Comparison of ENCODE assay signal across 8 cellular contexts in genomic region chr9:63816742-63817621, GRCh38.
DNase-seq lines count a peak whose midpoint lies in the region; ATAC-seq and TF ChIP-seq lines count a peak whose summit lies in the region.

No MANE protein-coding gene starts in this region.

- TF ChIP-seq CTCF in endodermal cell (conservative IDR thresholded peaks at IDR 0.05) (no peak), mesothelial cell of epicardium (IDR thresholded peaks at IDR 0.05; ENCODE audit: unreplicated experiment) (no peak)

- H3K27me3 Mint-ChIP-seq in activated CD4-positive, alpha-beta memory T cell treated with anti-CD3 and anti-CD28 coated beads, Interleukin-2, amount 10 ng/mL, durations not matched to agents 7 days and 5 days: peaks cover 16% of the 10 kb centered on the region
- H3K27me3 Mint-ChIP-seq in endodermal cell (ENCODE audit: insufficient read depth): peaks cover 32% of the 10 kb centered on the region
- H3K27me3 Mint-ChIP-seq in mesothelial cell of epicardium (ENCODE audit: low read depth): peaks cover 27% of the 10 kb centered on the region

- ATAC-seq in HG03378 (IDR thresholded peaks at IDR 0.05; ENCODE audit: unreplicated experiment): peak; percentile 63

- no peak overlapping the region for H3K27ac ChIP-seq in endodermal cell (ENCODE audit: low read depth, low read length)

- CTCF ChIA-PET in activated CD4-positive, alpha-beta memory T cell treated with anti-CD3 and anti-CD28 coated beads, Interleukin-2, amount 10 ng/mL, durations not matched to agents 7 days and 5 days (lab: Charles Lee): interaction anchor here (1.2 to 2.3 kb wide), 3 partner anchors 1015 to 1018 kb away, joined by 4 to 10 read pairs (median 6); no protein-coding TSS in a partner anchor

- H3K9me3 ChIP-seq in endodermal cell (ENCODE audit: control insufficient read depth, low read length): peaks cover 17% of the 10 kb centered on the region

- H3K4me1 Mint-ChIP-seq in activated CD4-positive, alpha-beta memory T cell treated with anti-CD3 and anti-CD28 coated beads, Interleukin-2, amount 10 ng/mL, durations not matched to agents 7 days and 5 days: peaks cover 17% of the 10 kb centered on the region
- H3K4me1 Mint-ChIP-seq in endodermal cell (peaks cover 6% of the 10 kb centered on the region), mesothelial cell of epicardium (peaks cover 5% of the 10 kb centered on the region)

- H3K4me1 ChIP-seq in endodermal cell (ENCODE audit: control insufficient read depth, insufficient read depth, low read length): no peaks in the 10 kb centered on the region

- 29 to 40% methylated on average over 36 of the region's 36 CpGs for WGBS in endodermal cell (ENCODE audit: insufficient coverage in 1 of 2, insufficient read length in 1 of 2), 2 experiments

- peak overlapping the region; percentile 77 for H3K4me3 ChIP-seq in endodermal cell (ENCODE audit: low read length)

- H3K9ac ChIP-seq in endodermal cell (ENCODE audit: extremely low read depth, low read length, poor library complexity, severe bottlenecking): no peak overlapping the region

- H3K36me3 ChIP-seq in endodermal cell (ENCODE audit: control insufficient read depth, insufficient read depth, low read length): no peaks in the 10 kb centered on the region

- POLR2A ChIA-PET in activated CD4-positive, alpha-beta memory T cell treated with anti-CD3 and anti-CD28 coated beads, Interleukin-2, amount 10 ng/mL, durations not matched to agents 7 days and 5 days (lab: Charles Lee): interaction anchor here (0.7 to 2.4 kb wide), 3 partner anchors 1015 to 1018 kb away, joined by 3 to 13 read pairs (median 3); no protein-coding TSS in a partner anchor

- peak; percentile 66 for DNase-seq in activated gamma-delta T cell treated with Interleukin-2 at 50 U/mL for 16 hours
- DNase-seq in activated gamma-delta T cell (lab: John Stamatoyannopoulos, UW): no peak
- DNase-seq in activated CD4-positive, alpha-beta memory T cell treated with anti-CD3 and anti-CD28 coated beads, Interleukin-2, amount 10 ng/mL, durations not matched to agents 7 days and 5 days: peak; percentile 73
- peak; percentile 100 for DNase-seq in endodermal cell
- peak; percentile 89 to 90 for DNase-seq in mesothelial cell of epicardium (ENCODE audit: low spot score in 2 of 2, unreplicated experiment in 2 of 2)
- DNase-seq in stimulated activated CD8-positive, alpha-beta memory T cell treated with anti-CD3 and anti-CD28 coated beads, Interleukin-2, amount 100 ng/mL, for 48 hours (ENCODE audit: low read depth in 2 of 2): peak; percentile 61 to 66
- no peak for DNase-seq in NCI-H2196 treated with DMSO at 0.1 percent for 48 hours (lab: John Stamatoyannopoulos, UW; ENCODE audit: unreplicated experiment)

- H3K27ac Mint-ChIP-seq in activated CD4-positive, alpha-beta memory T cell treated with anti-CD3 and anti-CD28 coated beads, Interleukin-2, amount 10 ng/mL, durations not matched to agents 7 days and 5 days: peak overlapping the region; percentile 61
- H3K27ac Mint-ChIP-seq in endodermal cell (no peak overlapping the region), mesothelial cell of epicardium (peak overlapping the region; percentile 1)

- peak overlapping the region; percentile 77 for H3K4me3 Mint-ChIP-seq in activated CD4-positive, alpha-beta memory T cell treated with anti-CD3 and anti-CD28 coated beads, Interleukin-2, amount 10 ng/mL, durations not matched to agents 7 days and 5 days
- H3K4me3 Mint-ChIP-seq in endodermal cell (peak overlapping the region; percentile 48), mesothelial cell of epicardium (peak overlapping the region; percentile 51)

- peaks cover 30% of the 10 kb centered on the region for H3K27me3 ChIP-seq in endodermal cell (ENCODE audit: control insufficient read depth, insufficient read depth, low read length, poor library complexity, severe bottlenecking)

- peaks cover 4% of the 10 kb centered on the region for H3K36me3 Mint-ChIP-seq in activated CD4-positive, alpha-beta memory T cell treated with anti-CD3 and anti-CD28 coated beads, Interleukin-2, amount 10 ng/mL, durations not matched to agents 7 days and 5 days (ENCODE audit: low read depth)
- H3K36me3 Mint-ChIP-seq in endodermal cell (ENCODE audit: low read depth) (peaks cover 2% of the 10 kb centered on the region), mesothelial cell of epicardium (peaks cover 6% of the 10 kb centered on the region)

- peaks cover 19% of the 10 kb centered on the region for H3K9me3 Mint-ChIP-seq in activated CD4-positive, alpha-beta memory T cell treated with anti-CD3 and anti-CD28 coated beads, Interleukin-2, amount 10 ng/mL, durations not matched to agents 7 days and 5 days
- H3K9me3 Mint-ChIP-seq in endodermal cell: peaks cover 71% of the 10 kb centered on the region
- peaks cover 24% of the 10 kb centered on the region for H3K9me3 Mint-ChIP-seq in mesothelial cell of epicardium

Comparison
In these comparisons a context has a peak if more than half of its experiments do, and no peak if none do; other contexts are left out.
1. DNase-seq: peak in activated gamma-delta T cell treated with Interleukin-2 at 50 U/mL for 16 hours (single experiment), activated CD4-positive, alpha-beta memory T cell treated with anti-CD3 and anti-CD28 coated beads, Interleukin-2, amount 10 ng/mL, durations not matched to agents 7 days and 5 days (single experiment), endodermal cell (single experiment), mesothelial cell of epicardium (2 of 2) and stimulated activated CD8-positive, alpha-beta memory T cell treated with anti-CD3 and anti-CD28 coated beads, Interleukin-2, amount 100 ng/mL, for 48 hours (2 of 2); none in activated gamma-delta T cell (single experiment) and NCI-H2196 treated with DMSO at 0.1 percent for 48 hours (single experiment).
2. Peak in every context shown above with its lines, with median percentiles within 50 percentile points of each other: H3K4me3 Mint-ChIP-seq.